ENCODE assay signal across 30 cellular contexts in the genomic region with DNA sequence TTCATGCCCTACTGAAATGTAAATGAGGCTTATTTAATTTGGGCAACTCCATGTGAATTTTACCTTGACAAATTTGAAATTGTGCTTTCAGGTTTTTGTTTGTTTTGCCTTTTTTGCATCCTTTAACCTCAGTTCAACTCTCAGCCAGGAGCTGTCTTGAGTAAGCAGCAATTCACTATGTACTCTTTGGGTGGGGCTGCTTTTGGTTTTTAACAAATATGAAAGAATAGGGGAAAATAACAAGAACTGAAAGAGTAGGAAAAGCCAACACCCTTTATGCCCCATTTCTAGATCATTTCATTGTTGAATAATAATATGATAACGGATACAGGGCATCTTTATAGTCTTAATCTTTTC.
"Had no signal": no experiment of that assay in that cellular context is flagged by ENCODE, and none has a peak within 500 bp of the region (broad histone marks: within the 10 kb centered on the region; RNA-seq: fewer than 3 reads in every experiment).

No MANE protein-coding gene starts in this region.

- H3K4me3 Mint-ChIP-seq: activated CD4-positive, alpha-beta memory T cell treated with anti-CD3 and anti-CD28 coated beads, Interleukin-2, amount 10 ng/mL, durations not matched to agents 7 days and 5 days; activated T-cell treated with anti-CD3 and anti-CD28 coated beads, Interleukin-2, amount 50 U/mL, for 24 hours; nephron progenitor cell; stimulated activated memory B cell treated with anti-CD40 and anti-IgM and Interleukin-4, amounts not matched to agents 10 μg/mL and 1 μg/mL and 100 μg/mL, for 72 hours; stimulated activated naive CD8-positive, alpha-beta T cell treated with anti-CD3 and anti-CD28 coated beads, Interleukin-15, amount 100 ng/mL, for 72 hours; T-helper 17 cell had no signal

- H3K4me2 ChIP-seq: smooth muscle cell had no signal

- H3K36me3 ChIP-seq: breast epithelium, lower lobe of right lung, pancreas, thyroid gland, WERI-Rb-1 had no signal

- H3K4me1 ChIP-seq: breast epithelium, lower lobe of right lung had no signal

- H3K27ac ChIP-seq: breast epithelium, lower lobe of right lung, psoas muscle, thyroid gland, WERI-Rb-1 had no signal

- FAIRE-seq: frontal cortex, keratinocyte, pancreas had no signal

- DNase-seq: activated CD4-positive, alpha-beta memory T cell treated with anti-CD3 and anti-CD28 coated beads, Interleukin-2, amount 10 ng/mL, durations not matched to agents 7 days and 5 days; activated CD4-positive, alpha-beta T cell treated with anti-CD3 and anti-CD28 coated beads for 48 hours; activated CD8-positive, alpha-beta memory T cell treated with anti-CD3 and anti-CD28 coated beads, Interleukin-2, amount 50 U/mL, for 48 hours; activated gamma-delta T cell treated with Interleukin-2 at 50 U/mL for 16 hours; activated naive CD4-positive, alpha-beta T cell treated with anti-CD3 and anti-CD28 coated beads, Interleukin-2, amount 50 U/mL, for 16 hours; activated T-cell treated with anti-CD3 and anti-CD28 coated beads, Interleukin-2, amount 50 U/mL, for 24 hours; amniotic stem cell; central memory CD4-positive, alpha-beta T cell; effector CD8-positive, alpha-beta T cell; glutamatergic neuron; left colon; lower lobe of right lung; mucosa of descending colon; nephron progenitor cell; pancreas; psoas muscle; stimulated activated CD4-positive, alpha-beta T cell treated with anti-CD3 and anti-CD28 coated beads, Interleukin-1b, Interleukin-23, amount 100 ng/mL, for 48 hours; stimulated activated CD4-positive, alpha-beta T cell treated with anti-CD3 and anti-CD28 coated beads, Interleukin-4, amount 100 ng/mL, for 4 hours; stimulated activated CD8-positive, alpha-beta memory T cell treated with anti-CD3 and anti-CD28 coated beads, Interleukin-4, amount 100 ng/mL, for 48 hours; stimulated activated naive CD8-positive, alpha-beta T cell treated with anti-CD3 and anti-CD28 coated beads, Interleukin-15, amount 100 ng/mL, for 72 hours; substantia nigra; T-helper 17 cell; T1000; thyroid gland; WERI-Rb-1 had no signal

- H3K27me3 Mint-ChIP-seq: activated CD4-positive, alpha-beta memory T cell treated with anti-CD3 and anti-CD28 coated beads, Interleukin-2, amount 10 ng/mL, durations not matched to agents 7 days and 5 days; activated T-cell treated with anti-CD3 and anti-CD28 coated beads, Interleukin-2, amount 50 U/mL, for 24 hours; stimulated activated memory B cell treated with anti-CD40 and anti-IgM and Interleukin-4, amounts not matched to agents 10 μg/mL and 1 μg/mL and 100 μg/mL, for 72 hours; stimulated activated naive CD8-positive, alpha-beta T cell treated with anti-CD3 and anti-CD28 coated beads, Interleukin-15, amount 100 ng/mL, for 72 hours; T-helper 17 cell had no signal

- H3K9me3 Mint-ChIP-seq: stimulated activated memory B cell treated with anti-CD40 and anti-IgM and Interleukin-4, amounts not matched to agents 10 μg/mL and 1 μg/mL and 100 μg/mL, for 72 hours had no signal

- H3K36me3 Mint-ChIP-seq: stimulated activated memory B cell treated with anti-CD40 and anti-IgM and Interleukin-4, amounts not matched to agents 10 μg/mL and 1 μg/mL and 100 μg/mL, for 72 hours had no signal

- H3K4me3 ChIP-seq: breast epithelium, lower lobe of right lung, mucosa of descending colon, psoas muscle, smooth muscle cell, thyroid gland had no signal

- H3K9me3 ChIP-seq: breast epithelium, lower lobe of right lung, mucosa of descending colon, pancreas, psoas muscle, thyroid gland had no signal

- H3K27ac Mint-ChIP-seq: activated CD4-positive, alpha-beta memory T cell treated with anti-CD3 and anti-CD28 coated beads, Interleukin-2, amount 10 ng/mL, durations not matched to agents 7 days and 5 days; activated T-cell treated with anti-CD3 and anti-CD28 coated beads, Interleukin-2, amount 50 U/mL, for 24 hours; nephron progenitor cell; stimulated activated memory B cell treated with anti-CD40 and anti-IgM and Interleukin-4, amounts not matched to agents 10 μg/mL and 1 μg/mL and 100 μg/mL, for 72 hours; T-helper 17 cell had no signal

- H3K27me3 ChIP-seq: breast epithelium, pancreas, thyroid gland had no signal
